In the genomic region with DNA sequence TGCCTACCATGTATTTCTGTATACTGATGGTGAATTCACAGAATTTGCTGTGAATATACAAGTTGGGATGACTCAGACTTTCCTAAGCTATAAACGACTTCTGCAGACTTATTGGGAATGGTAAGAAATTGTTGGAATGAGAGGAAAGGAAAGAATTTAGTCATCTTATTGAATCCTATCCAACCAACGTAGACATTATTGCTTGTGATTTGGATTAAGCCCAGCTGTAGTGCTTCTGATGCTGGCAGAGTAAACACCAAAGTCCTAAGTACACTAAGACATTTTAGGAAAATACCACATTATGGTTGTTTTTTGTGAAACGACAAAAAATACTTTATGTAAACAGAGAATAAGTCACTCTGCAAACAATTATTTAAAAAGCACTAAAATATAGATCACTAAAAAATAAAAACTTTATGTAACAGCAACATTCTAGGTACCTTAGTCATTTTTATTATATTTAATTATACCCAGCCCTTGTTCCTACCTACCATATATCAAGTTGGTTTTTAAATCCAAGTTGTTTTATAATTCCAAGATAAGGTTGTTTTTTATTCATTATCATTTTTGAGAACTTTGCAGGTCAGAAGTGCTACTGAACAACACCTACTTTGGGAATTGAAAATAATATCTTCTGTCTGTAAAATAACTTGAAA, we compare ENCODE assay signal across 17 cellular contexts.
DNase-seq lines count a peak whose midpoint lies in the region; ATAC-seq and TF ChIP-seq lines count a peak whose summit lies in the region.
"Had no signal": no experiment of that assay in that cellular context is flagged by ENCODE, and none has a peak within 500 bp of the region (broad histone marks: within the 10 kb centered on the region; RNA-seq: fewer than 3 reads in every experiment).

No MANE protein-coding gene starts in this region.

- CTCF ChIA-PET in activated CD8-positive, alpha-beta memory T cell treated with anti-CD3 and anti-CD28 coated beads, Interleukin-2, amount 10 ng/mL, durations not matched to agents 7 days and 5 days (lab: Charles Lee), result no interaction called here

- H3K4me3 ChIP-seq in fibroblast of mammary gland (ENCODE audit: control insufficient read depth, low read depth, low read length), result no peak overlapping the region
- H3K4me3 ChIP-seq: heart left ventricle, prostate gland, stomach had no signal

- H3K9me3 Mint-ChIP-seq in activated CD8-positive, alpha-beta memory T cell treated with anti-CD3 and anti-CD28 coated beads, Interleukin-2, amount 10 ng/mL, durations not matched to agents 7 days and 5 days (ENCODE audit: low read depth), result no peaks in the 10 kb centered on the region
- H3K9me3 Mint-ChIP-seq: activated naive CD4-positive, alpha-beta T cell treated with anti-CD3 and anti-CD28 coated beads, Interleukin-2, amount 50 U/mL, for 24 hours; dendritic cell treated with granulocyte-macrophage colony-stimulating factor and Interleukin-4, amounts not matched to agents 40 ng/mL and 50 ng/mL, for 4 days had no signal

- H3K4me1 Mint-ChIP-seq in activated CD8-positive, alpha-beta memory T cell treated with anti-CD3 and anti-CD28 coated beads, Interleukin-2, amount 10 ng/mL, durations not matched to agents 7 days and 5 days, result no peaks in the 10 kb centered on the region
- H3K4me1 Mint-ChIP-seq: activated naive CD4-positive, alpha-beta T cell treated with anti-CD3 and anti-CD28 coated beads, Interleukin-2, amount 50 U/mL, for 24 hours had no signal

- no peak for TF ChIP-seq CTCF in fibroblast of mammary gland (conservative IDR thresholded peaks at IDR 0.05; ENCODE audit: control insufficient read depth, insufficient read depth, low read depth, low read length)

- H3K36me3 Mint-ChIP-seq in activated CD8-positive, alpha-beta memory T cell treated with anti-CD3 and anti-CD28 coated beads, Interleukin-2, amount 10 ng/mL, durations not matched to agents 7 days and 5 days, result no peaks in the 10 kb centered on the region

- H3K27ac Mint-ChIP-seq in activated CD8-positive, alpha-beta memory T cell treated with anti-CD3 and anti-CD28 coated beads, Interleukin-2, amount 10 ng/mL, durations not matched to agents 7 days and 5 days, result no peak overlapping the region
- H3K27ac Mint-ChIP-seq: activated naive CD4-positive, alpha-beta T cell treated with anti-CD3 and anti-CD28 coated beads, Interleukin-2, amount 50 U/mL, for 24 hours; dendritic cell treated with granulocyte-macrophage colony-stimulating factor and Interleukin-4, amounts not matched to agents 40 ng/mL and 50 ng/mL, for 4 days had no signal

- no peaks in the 10 kb centered on the region for H3K27me3 Mint-ChIP-seq in activated CD8-positive, alpha-beta memory T cell treated with anti-CD3 and anti-CD28 coated beads, Interleukin-2, amount 10 ng/mL, durations not matched to agents 7 days and 5 days
- H3K27me3 Mint-ChIP-seq: activated naive CD4-positive, alpha-beta T cell treated with anti-CD3 and anti-CD28 coated beads, Interleukin-2, amount 50 U/mL, for 24 hours; dendritic cell treated with granulocyte-macrophage colony-stimulating factor and Interleukin-4, amounts not matched to agents 40 ng/mL and 50 ng/mL, for 4 days had no signal

- ATAC-seq in GM18511 (IDR thresholded peaks at IDR 0.05; ENCODE audit: unreplicated experiment) (no peak), GM21786 (IDR thresholded peaks at IDR 0.05; ENCODE audit: unreplicated experiment) (no peak)
- ATAC-seq in activated CD8-positive, alpha-beta memory T cell treated with anti-CD3 and anti-CD28 coated beads, Interleukin-2, amount 10 ng/mL, durations not matched to agents 7 days and 5 days, result no peak
- ATAC-seq: heart left ventricle had no signal

- DNase-seq in ELR (ENCODE audit: low read depth) (peak; percentile 89), RKO (ENCODE audit: low spot score) (peak; percentile 57), fibroblast of mammary gland (ENCODE audit: low read depth) (peak; percentile 97), pulmonary artery endothelial cell (ENCODE audit: low read depth, low spot score) (peak; percentile 86), midbrain (lab: John Stamatoyannopoulos, UW) (no peak)
- no peak for DNase-seq in activated CD8-positive, alpha-beta memory T cell treated with anti-CD3 and anti-CD28 coated beads, Interleukin-2, amount 10 ng/mL, durations not matched to agents 7 days and 5 days
- DNase-seq: COR-L47, heart left ventricle, NCI-H1092, NCI-H526, Right ventricle myocardium superior, stomach had no signal

- H3K4me3 Mint-ChIP-seq in activated CD8-positive, alpha-beta memory T cell treated with anti-CD3 and anti-CD28 coated beads, Interleukin-2, amount 10 ng/mL, durations not matched to agents 7 days and 5 days, result no peak overlapping the region
- H3K4me3 Mint-ChIP-seq: activated naive CD4-positive, alpha-beta T cell treated with anti-CD3 and anti-CD28 coated beads, Interleukin-2, amount 50 U/mL, for 24 hours; dendritic cell treated with granulocyte-macrophage colony-stimulating factor and Interleukin-4, amounts not matched to agents 40 ng/mL and 50 ng/mL, for 4 days had no signal

Comparison
In these comparisons a context has a peak if more than half of its experiments do, and no peak if none do; other contexts are left out.
1. DNase-seq: peak in ELR (single experiment), RKO (single experiment), fibroblast of mammary gland (single experiment) and pulmonary artery endothelial cell (single experiment); none in midbrain (single experiment) and activated CD8-positive, alpha-beta memory T cell treated with anti-CD3 and anti-CD28 coated beads, Interleukin-2, amount 10 ng/mL, durations not matched to agents 7 days and 5 days (single experiment).